In the genomic region with DNA sequence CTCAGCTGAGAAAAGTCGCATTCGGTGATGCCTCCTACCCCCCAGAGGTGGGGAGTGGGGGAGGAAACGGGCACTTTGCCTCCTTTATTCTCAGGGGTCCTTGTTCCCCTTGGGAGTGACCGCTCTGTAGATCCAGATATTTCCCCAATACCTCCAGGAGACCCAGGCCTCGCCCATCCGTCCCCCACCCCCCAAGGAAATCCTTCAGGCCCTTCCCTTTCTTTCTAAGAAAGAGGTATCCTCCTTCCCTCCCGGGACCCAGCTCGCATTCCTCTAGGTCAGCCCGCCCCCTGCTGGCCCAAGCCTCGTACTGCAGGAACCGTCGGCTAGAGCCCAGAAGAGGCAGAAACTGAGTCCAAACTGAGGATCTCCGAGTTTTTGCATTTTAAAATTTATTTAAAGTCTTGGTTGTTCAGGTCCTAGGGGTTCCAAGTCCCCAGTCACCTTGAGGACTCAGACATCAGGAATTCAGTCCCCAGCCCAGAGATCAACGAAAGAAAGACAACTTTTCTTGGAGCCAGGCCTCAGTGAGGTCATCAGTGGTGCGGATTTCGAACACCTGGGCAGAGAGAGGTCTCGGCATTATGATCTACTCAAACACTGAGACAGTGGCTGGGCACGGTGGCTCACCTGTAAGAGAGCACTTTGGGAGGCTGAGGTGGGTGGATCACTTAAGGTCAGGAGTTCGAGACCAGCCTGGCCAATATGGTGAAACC, we compare ENCODE assay signal across 8 cellular contexts. TPM values are rescaled to one million over a fixed set of nuclear protein-coding genes. Genes with fewer than 3 reads are reported as not detected.
A peak's percentile ranks its signal among the peaks of the same experiment; 100 is the strongest.
DNase-seq lines count a peak whose midpoint lies in the region; ATAC-seq and TF ChIP-seq lines count a peak whose summit lies in the region.

No MANE protein-coding gene starts in this region.

- H3K4me1 ChIP-seq in sigmoid colon = no peaks in the 10 kb centered on the region

- POLR2A ChIA-PET in GM10248 (lab: Yijun Ruan, JAX) = no interaction called here

- no peak for TF ChIP-seq EP300 in sigmoid colon (IDR thresholded peaks at IDR 0.05)

- no peak overlapping the region for H3K27ac ChIP-seq in sigmoid colon

- no peaks in the 10 kb centered on the region for H3K36me3 ChIP-seq in sigmoid colon

- CTCF ChIA-PET in GM10248 (lab: Yijun Ruan, JAX) = interaction anchor here (0.6 to 4.8 kb wide), 14 partner anchors 8 to 276 kb away, joined by 3 to 35 read pairs (median 4); partner anchors contain the start of genes GMFG and SAMD4B

- TF ChIP-seq CTCF in GM10248 (IDR thresholded peaks at IDR 0.05; ENCODE audit: control extremely low read depth, extremely low read depth, low read depth, missing control alignments) = peak; percentile 96
- TF ChIP-seq CTCF in sigmoid colon (IDR thresholded peaks at IDR 0.05) = peak; percentile 85 to 96 (median 92)

- intact Hi-C loops in sigmoid colon (cut with DNase I) = loop anchor here (1.0 kb wide), 2 partner anchors 141 to 206 kb away; no protein-coding TSS in a partner anchor

- H3K9me3 ChIP-seq in sigmoid colon = no peaks in the 10 kb centered on the region

- WGBS in sigmoid colon, 2 donors = 30 to 38% methylated on average over 19 of the region's 19 CpGs

- no peak for ATAC-seq in GM19463 (IDR thresholded peaks at IDR 0.05; ENCODE audit: unreplicated experiment)
- no peak for ATAC-seq in GM21825 (IDR thresholded peaks at IDR 0.05; ENCODE audit: unreplicated experiment)

- DNase-seq in GM10248 (ENCODE audit: extremely low spot score) (peak; percentile 81), NCI-H1105 (lab: John Stamatoyannopoulos, UW) (peak; percentile 70), T-helper 9 cell (peak; percentile 86), anterior cingulate cortex (lab: John Stamatoyannopoulos, UW) (peak in 55 of 58 donors; percentile 5 to 93 (median 69)), hepatic stellate cell (ENCODE audit: low spot score) (peak; percentile 85), sigmoid colon (peak; percentile 91)

- H3K27me3 ChIP-seq in sigmoid colon = no peaks in the 10 kb centered on the region

- H3K4me3 ChIP-seq in sigmoid colon = no peak overlapping the region

- TF ChIP-seq POLR2A in sigmoid colon (IDR thresholded peaks at IDR 0.05) = no peak

RNA-seq across cellular contexts. Expression of gene LRFN1, which starts 7.5 kb away (rescaled TPM):
- 1 to 10 TPM in 3 of 4 donors, under 1 TPM in 1; 0.82 to 1.8 (median 1.2) TPM for total RNA-seq in sigmoid colon
- polyA plus RNA-seq in sigmoid colon = 1 to 10 TPM in 1 of 3 donors, under 1 TPM in 2; under 0.01 to 1.0 (median 0.23) TPM

RNA-seq across cellular contexts. Expression of gene GMFG, which starts 7.7 kb away (rescaled TPM):
- 10 to 100 TPM in 1 of 4 donors, 1 to 10 TPM in 3; 5.3 to 23.1 (median 8.6) TPM for total RNA-seq in sigmoid colon
- 10 to 100 TPM; 37.2 to 98.6 (median 56.5) TPM for polyA plus RNA-seq in sigmoid colon

RNA-seq across cellular contexts. Expression of gene SAMD4B, which starts 14.1 kb away (rescaled TPM):
- 10 to 100 TPM; 37.8 to 83.6 (median 65.4) TPM for total RNA-seq in sigmoid colon
- 10 to 100 TPM; 28.4 to 79.4 (median 38.4) TPM for polyA plus RNA-seq in sigmoid colon

RNA-seq across cellular contexts. Expression of gene IFNL1, which starts 31.9 kb away (rescaled TPM):
- not detected for total RNA-seq in sigmoid colon
- under 1 TPM in 1 of 3 donors, not detected in 2; 0.09 TPM for polyA plus RNA-seq in sigmoid colon

RNA-seq across cellular contexts. Expression of gene IFNL2, which starts 60.0 kb away (rescaled TPM):
- total RNA-seq in sigmoid colon = not detected
- not detected for polyA plus RNA-seq in sigmoid colon
